23 cellular contexts compared by ENCODE assay signal in the genomic region with DNA sequence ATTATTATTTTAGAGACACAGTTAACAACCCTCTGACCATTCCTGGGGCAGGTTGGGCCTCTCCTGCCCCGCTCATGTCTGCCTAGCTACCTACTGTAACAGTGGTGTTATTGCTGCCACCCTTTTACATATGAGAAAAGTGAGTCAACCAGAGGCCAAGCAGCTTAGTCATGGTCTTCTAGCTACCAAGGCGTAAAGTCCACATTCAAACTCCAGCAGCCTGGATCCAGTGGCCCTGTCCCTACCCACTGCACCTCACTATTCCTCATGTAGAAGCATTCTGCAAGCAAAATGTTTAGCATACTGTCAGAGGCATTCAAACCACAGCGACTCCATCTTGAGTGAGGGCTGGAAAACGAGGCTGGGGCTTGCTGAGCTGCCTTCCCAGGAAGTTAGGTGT.
DNase-seq lines count a peak whose midpoint lies in the region; ATAC-seq and TF ChIP-seq lines count a peak whose summit lies in the region.
"Had no signal": no experiment of that assay in that cellular context is flagged by ENCODE, and none has a peak within 500 bp of the region (broad histone marks: within the 10 kb centered on the region; RNA-seq: fewer than 3 reads in every experiment).

No MANE protein-coding gene starts in this region.

- H3K27me3 Mint-ChIP-seq in H9 (ENCODE audit: low read depth), result peaks cover 6% of the 10 kb centered on the region
- H3K27me3 Mint-ChIP-seq in endodermal cell (ENCODE audit: insufficient read depth), result peaks cover 3% of the 10 kb centered on the region

- no peak overlapping the region for H2BK20ac ChIP-seq in H9 (ENCODE audit: low read depth, low read length, poor library complexity, severe bottlenecking)

- no peaks in the 10 kb centered on the region; a peak in 1 of 5 replicates for H3K9me3 Mint-ChIP-seq in H9
- no peaks in the 10 kb centered on the region for H3K9me3 Mint-ChIP-seq in endodermal cell
- H3K9me3 Mint-ChIP-seq: neural progenitor cell had no signal

- no peaks in the 10 kb centered on the region for H3K23me2 ChIP-seq in H9 (ENCODE audit: insufficient read length, low read depth, low read length, poor library complexity, severe bottlenecking)

- H3K4me3 Mint-ChIP-seq in H9 (no peak overlapping the region), endodermal cell (no peak overlapping the region)
- H3K4me3 Mint-ChIP-seq: CD4-positive, CD25-positive, alpha-beta regulatory T cell; GM23338 had no signal

- H3K4me3 ChIP-seq in endodermal cell (ENCODE audit: low read length), result no peak overlapping the region
- H3K4me3 ChIP-seq: body of pancreas, heart left ventricle, neural progenitor cell, tibial nerve had no signal

- no peaks in the 10 kb centered on the region for H3K79me1 ChIP-seq in H9 (ENCODE audit: insufficient read depth, low read depth, low read length, poor library complexity, severe bottlenecking)

- no peak for ATAC-seq in GM21737 (IDR thresholded peaks at IDR 0.05; ENCODE audit: unreplicated experiment)
- ATAC-seq in GM19452 (IDR thresholded peaks at IDR 0.05; ENCODE audit: unreplicated experiment), result no peak
- ATAC-seq in HG02970 (IDR thresholded peaks at IDR 0.05; ENCODE audit: low FRiP score, unreplicated experiment), result no peak
- ATAC-seq: body of pancreas, GM23338, heart left ventricle had no signal

- H2BK12ac ChIP-seq in H9 (ENCODE audit: insufficient read length, low read depth, low read length), result no peak overlapping the region

- no peak overlapping the region for H4K8ac ChIP-seq in H9 (replicated peaks; ENCODE audit: insufficient read length, low read depth, low read length)

- H3K18ac ChIP-seq in H9 (ENCODE audit: insufficient read length, low read depth, low read length), result no peak overlapping the region

- no CpG with 5 or more reads among the region's 4 CpGs for WGBS in H9 (ENCODE audit: extremely low coverage, insufficient read length, low lambda C conversion rate)
- WGBS in endodermal cell (ENCODE audit: insufficient coverage in 1 of 2, insufficient read length in 1 of 2), 2 experiments, result 90 to 94% methylated on average over 3 to 4 of the region's 4 CpGs

- H3K27me3 ChIP-seq in H9 (ENCODE audit: insufficient read depth, low read length) (no peaks in the 10 kb centered on the region), endodermal cell (ENCODE audit: control insufficient read depth, insufficient read depth, low read length, poor library complexity, severe bottlenecking) (no peaks in the 10 kb centered on the region)
- H3K27me3 ChIP-seq: neural progenitor cell, tibial nerve had no signal

- no peaks in the 10 kb centered on the region for H3K9me3 ChIP-seq in H9 (ENCODE audit: control insufficient read depth, low read depth, low read length)
- H3K9me3 ChIP-seq in endodermal cell (ENCODE audit: control insufficient read depth, low read length), result no peaks in the 10 kb centered on the region
- H3K9me3 ChIP-seq: body of pancreas, heart left ventricle, tibial nerve had no signal

- no peak overlapping the region for H3K4me2 ChIP-seq in H9 (ENCODE audit: insufficient read depth, insufficient read length, low read length)
- H3K4me2 ChIP-seq: KMS-11, neural progenitor cell had no signal

- H3K9ac ChIP-seq in H9 (ENCODE audit: extremely low read depth, insufficient read length, low read length), result no peak overlapping the region
- H3K9ac ChIP-seq in endodermal cell (ENCODE audit: extremely low read depth, low read length, poor library complexity, severe bottlenecking), result no peak overlapping the region
- H3K9ac ChIP-seq: KMS-11, neural progenitor cell had no signal

- peaks cover 32 to 34% of the 10 kb centered on the region in 2 experiments for H3K4me1 Mint-ChIP-seq in H9
- peaks cover 28% of the 10 kb centered on the region for H3K4me1 Mint-ChIP-seq in endodermal cell
- H3K4me1 Mint-ChIP-seq: CD4-positive, CD25-positive, alpha-beta regulatory T cell; GM23338 had no signal

- no peak overlapping the region for H4K5ac ChIP-seq in H9 (ENCODE audit: insufficient read length, low read depth, low read length)

- no peak overlapping the region for H3T11ph ChIP-seq in H9 (ENCODE audit: low read length)

- H4K91ac ChIP-seq in H9 (ENCODE audit: insufficient read length, low read depth, low read length), result peak overlapping the region; percentile 53

- H4K20me1 ChIP-seq in H9 (ENCODE audit: control insufficient read depth, insufficient read depth, insufficient read length), result no peaks in the 10 kb centered on the region

- no peak overlapping the region for H3K4ac ChIP-seq in H9 (ENCODE audit: low read depth, low read length)

- DNase-seq in H9 (no peak), endodermal cell (no peak), mesenteric fat pad (ENCODE audit: low spot score) (peak; percentile 60), iPS-NIHi11 (ENCODE audit: low spot score) (no peak)
- DNase-seq: activated CD4-positive, alpha-beta T cell treated with anti-CD3 and anti-CD28 coated beads, Interleukin-2, amount 50 U/mL, for 4 hours; activated CD4-positive, CD25-positive, alpha-beta regulatory T cell; body of pancreas; CD4-positive, CD25-positive, alpha-beta regulatory T cell; DMS153; erythroblast; GDM1; heart left ventricle; NCI-H187 treated with DMSO at 0.1 percent for 48 hours; NCI-H526 treated with DMSO at 0.1 percent for 48 hours; stimulated activated CD8-positive, alpha-beta memory T cell treated with anti-CD3 and anti-CD28 coated beads, Interleukin-4, amount 100 ng/mL, for 48 hours had no signal

- H3K36me3 Mint-ChIP-seq in H9 (ENCODE audit: insufficient read depth in 1 of 3, low read depth in 3 of 3), result no peaks in the 10 kb centered on the region; a peak in 1 of 7 replicates
- no peaks in the 10 kb centered on the region for H3K36me3 Mint-ChIP-seq in endodermal cell (ENCODE audit: low read depth)
- H3K36me3 Mint-ChIP-seq: CD4-positive, CD25-positive, alpha-beta regulatory T cell; neural progenitor cell had no signal

- H3K4me1 ChIP-seq in H9 (ENCODE audit: insufficient read depth, low read length), result peaks cover 13% of the 10 kb centered on the region; the same call in 1 of the 2 replicates
- no peaks in the 10 kb centered on the region for H3K4me1 ChIP-seq in endodermal cell (ENCODE audit: control insufficient read depth, insufficient read depth, low read length)
- H3K4me1 ChIP-seq: body of pancreas, heart left ventricle, neural progenitor cell, tibial nerve had no signal

- no peak overlapping the region for H2BK5ac ChIP-seq in H9 (ENCODE audit: insufficient read length, low read length)

- no peak overlapping the region for H3K23ac ChIP-seq in H9 (ENCODE audit: insufficient read length, low read depth, low read length)

- no peaks in the 10 kb centered on the region for H3K79me2 ChIP-seq in H9 (ENCODE audit: insufficient read depth, low read length)

- H3K36me3 ChIP-seq in endodermal cell (ENCODE audit: control insufficient read depth, insufficient read depth, low read length), result no peaks in the 10 kb centered on the region
- H3K36me3 ChIP-seq: heart left ventricle, neural progenitor cell, tibial nerve had no signal

- no peak overlapping the region for H2AK5ac ChIP-seq in H9 (ENCODE audit: insufficient read length, low read length)

- no peak overlapping the region for H2BK120ac ChIP-seq in H9 (ENCODE audit: low read depth, low read length, poor library complexity, severe bottlenecking)

- H3K27ac Mint-ChIP-seq in H9 (peak overlapping the region; percentile 44 to 83 (median 74); a peak in 5 of 7 replicates), endodermal cell (peak overlapping the region; percentile 30)
- H3K27ac Mint-ChIP-seq: CD4-positive, CD25-positive, alpha-beta regulatory T cell; GM23338; neural progenitor cell had no signal

- H2AFZ ChIP-seq in H9 (ENCODE audit: low read length), result no peak overlapping the region
- H2AFZ ChIP-seq: GM23338, neural progenitor cell had no signal

- H3K56ac ChIP-seq in H9 (ENCODE audit: insufficient read length, low read depth, low read length), result no peak overlapping the region

- H3K14ac ChIP-seq in H9 (ENCODE audit: insufficient read depth, low read length), result no peak overlapping the region

- H3K27ac ChIP-seq in H9 (ENCODE audit: insufficient read length, low read depth, low read length), result no peak overlapping the region
- no peak overlapping the region for H3K27ac ChIP-seq in endodermal cell (ENCODE audit: low read depth, low read length)
- H3K27ac ChIP-seq: body of pancreas, heart left ventricle, KMS-11, neural progenitor cell, tibial nerve had no signal

- H2BK15ac ChIP-seq in H9 (ENCODE audit: low read depth, low read length), result no peak overlapping the region

- TF ChIP-seq CTCF in H9 (conservative IDR thresholded peaks at IDR 0.05) (no peak), endodermal cell (conservative IDR thresholded peaks at IDR 0.05) (no peak)

TF ChIP-seq in PFSK-1, 5 proteins besides CTCF, POLR2A, EP300 and RAD21:
- no peak for TF ChIP-seq FOXP2 (optimal IDR thresholded peaks at IDR 0.05; ENCODE audit: borderline replicate concordance, extremely low read depth, extremely low read length, insufficient read depth)
- 0 out of 2 replicates have a peak, but pooled peaks have one; percentile 6 for TF ChIP-seq SIN3A (IDR thresholded peaks at IDR 0.05; ENCODE audit: borderline replicate concordance, insufficient read depth, low read length)
- TF ChIP-seq POLR2AphosphoS5 (IDR thresholded peaks at IDR 0.05; ENCODE audit: low read depth, low read length), result peak; percentile 88; the same call in 1 of the 2 replicates
